In the genomic region with DNA sequence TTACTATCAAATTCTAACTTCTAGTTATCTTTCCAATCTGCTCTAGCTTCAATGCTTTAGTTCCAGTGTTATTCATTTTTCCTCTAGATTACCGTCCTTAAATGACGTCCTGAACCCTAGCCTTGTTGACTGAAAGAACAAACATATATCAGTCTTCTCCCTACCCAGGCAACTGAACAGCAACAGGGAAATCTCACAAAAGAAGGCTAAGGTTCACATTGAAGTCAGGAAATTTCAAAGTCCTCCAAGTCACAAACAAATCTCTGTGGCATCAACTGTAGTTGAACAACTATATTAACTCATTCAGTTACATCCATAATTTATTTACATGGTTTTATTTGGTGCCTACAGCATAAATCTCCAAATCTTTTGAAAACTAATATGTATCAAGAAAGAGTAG, we compare ENCODE assay signal across 19 cellular contexts.
"Had no signal": no experiment of that assay in that cellular context is flagged by ENCODE, and none has a peak within 500 bp of the region (broad histone marks: within the 10 kb centered on the region; RNA-seq: fewer than 3 reads in every experiment).

No MANE protein-coding gene starts in this region.

- H3K36me3 ChIP-seq: breast epithelium, gastroesophageal sphincter, sigmoid colon, upper lobe of right lung had no signal

- H3K9me3 ChIP-seq: breast epithelium, esophagus squamous epithelium, gastroesophageal sphincter, lower lobe of right lung, sigmoid colon, upper lobe of right lung had no signal

- H2AFZ ChIP-seq: parathyroid adenoma had no signal

- H3K27ac ChIP-seq: breast epithelium, coronary artery, esophagus squamous epithelium, gastroesophageal sphincter, lower lobe of right lung, parathyroid adenoma, sigmoid colon, upper lobe of right lung had no signal

- H3K27me3 ChIP-seq: breast epithelium, esophagus squamous epithelium, gastroesophageal sphincter, sigmoid colon, upper lobe of right lung had no signal

- ATAC-seq: activated CD4-positive, alpha-beta T cell treated with anti-CD3 and anti-CD28 coated beads for 36 hours; activated T-cell treated with anti-CD3 and anti-CD28 coated beads, Interleukin-2, amount 50 U/mL, for 4 hours; gastroesophageal sphincter; lower lobe of right lung; upper lobe of right lung had no signal

- H3K4me3 ChIP-seq: breast epithelium, coronary artery, esophagus squamous epithelium, gastroesophageal sphincter, lower lobe of right lung, sigmoid colon, upper lobe of right lung had no signal

- DNase-seq: activated B cell treated with CpG ODN at 0.5 μM for 24 hours; activated CD4-positive, alpha-beta T cell treated with anti-CD3 and anti-CD28 coated beads for 36 hours; activated CD4-positive, alpha-beta T cell treated with anti-CD3 and anti-CD28 coated beads, Interleukin-2, amount 50 U/mL, for 4 hours; activated CD8-positive, alpha-beta memory T cell treated with anti-CD3 and anti-CD28 coated beads for 24 hours; activated CD8-positive, alpha-beta memory T cell treated with anti-CD3 and anti-CD28 coated beads, Interleukin-2, amount 50 U/mL, for 4 hours; activated naive CD4-positive, alpha-beta T cell; activated T-cell treated with anti-CD3 and anti-CD28 coated beads, Interleukin-2, amount 50 U/mL, for 4 hours; endodermal cell; esophagus squamous epithelium; head of caudate nucleus; lower lobe of right lung; sigmoid colon; stimulated activated CD4-positive, alpha-beta T cell treated with anti-CD3 and anti-CD28 coated beads, Interleukin-4, amount 100 ng/mL, for 1 hour; stimulated activated naive CD4-positive, alpha-beta T cell; upper lobe of right lung had no signal
